In the genomic region with DNA sequence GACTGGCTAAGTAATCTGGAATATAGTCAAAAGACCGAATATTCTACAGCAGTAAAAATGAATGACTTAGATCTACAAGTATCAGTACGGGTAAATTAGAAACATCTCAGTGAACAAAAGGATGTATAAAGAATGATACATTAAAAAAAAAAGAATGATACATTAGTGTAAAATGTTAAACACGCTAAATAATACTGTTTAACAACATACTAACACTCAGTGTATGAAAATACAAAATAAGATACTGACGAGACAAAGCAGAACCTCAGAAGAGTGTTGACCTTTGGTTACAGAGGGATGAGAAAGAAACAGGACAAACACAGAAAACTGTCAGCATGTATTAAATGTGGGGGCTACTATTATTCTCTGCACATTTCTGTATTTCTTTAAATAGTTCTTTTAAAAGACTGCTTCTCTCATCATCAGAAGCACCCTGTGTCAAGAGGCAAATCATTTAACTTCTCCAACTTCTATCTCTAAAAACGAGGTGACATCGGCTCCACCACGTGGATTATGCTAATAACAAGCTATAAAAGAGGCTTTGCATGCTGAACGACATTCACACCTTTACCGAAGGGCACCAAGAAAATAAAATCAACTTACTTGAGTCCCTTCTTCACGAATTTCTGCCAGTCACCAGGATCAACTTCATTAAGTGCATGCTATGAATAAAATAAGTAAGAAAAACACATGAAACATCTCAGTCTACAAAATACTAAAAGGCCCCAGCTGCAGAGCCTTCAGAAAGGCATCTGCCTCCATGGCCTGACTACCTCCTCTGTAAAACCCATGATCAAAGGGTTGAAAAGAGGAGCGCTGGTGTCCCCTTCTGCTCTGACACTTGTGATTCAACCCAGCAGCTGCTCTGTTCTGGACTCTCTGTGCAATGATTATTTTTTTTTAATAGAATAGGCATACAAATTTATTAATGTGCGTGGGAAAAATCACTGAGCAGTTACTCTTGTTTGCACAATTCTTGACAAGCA, we compare ENCODE assay signal across 17 cellular contexts. TPM values are rescaled to one million over a fixed set of nuclear protein-coding genes. Genes with fewer than 3 reads are reported as not detected.
"Had no signal": no experiment of that assay in that cellular context is flagged by ENCODE, and none has a peak within 500 bp of the region (broad histone marks: within the 10 kb centered on the region; RNA-seq: fewer than 3 reads in every experiment).

No MANE protein-coding gene starts in this region.

- H3K9me3 Mint-ChIP-seq: WTC11 had no signal

- H3K27ac ChIP-seq: ascending aorta, breast epithelium, neural progenitor cell, ovary, transverse colon, vagina had no signal

- H3K4me3 ChIP-seq: ascending aorta, breast epithelium, esophagus squamous epithelium, neural progenitor cell, ovary, transverse colon, vagina had no signal

- H3K27ac Mint-ChIP-seq: activated CD4-positive, alpha-beta memory T cell treated with anti-CD3 and anti-CD28 coated beads, Interleukin-2, amount 10 ng/mL, durations not matched to agents 7 days and 5 days; mesothelial cell of epicardium; neural progenitor cell; stimulated activated naive B cell treated with anti-CD40 and anti-IgM and Interleukin-4, amounts not matched to agents 10 μg/mL and 1 μg/mL and 100 μg/mL, for 72 hours; WTC11 had no signal

- ATAC-seq: stimulated activated naive B cell treated with anti-CD40 and anti-IgM and Interleukin-4, amounts not matched to agents 10 μg/mL and 1 μg/mL and 100 μg/mL, for 72 hours; WTC11 had no signal

- H3K4me1 Mint-ChIP-seq: mesothelial cell of epicardium; stimulated activated naive B cell treated with anti-CD40 and anti-IgM and Interleukin-4, amounts not matched to agents 10 μg/mL and 1 μg/mL and 100 μg/mL, for 72 hours; WTC11 had no signal

- DNase-seq: activated CD4-positive, alpha-beta memory T cell treated with anti-CD3 and anti-CD28 coated beads, Interleukin-2, amount 10 ng/mL, durations not matched to agents 7 days and 5 days; activated CD4-positive, alpha-beta T cell treated with anti-CD3 and anti-CD28 coated beads for 4 hours; activated naive CD4-positive, alpha-beta T cell; esophagus squamous epithelium; kidney glomerular epithelial cell; ovary; stimulated activated CD4-positive, alpha-beta T cell treated with anti-CD3 and anti-CD28 coated beads, Interleukin-2, amount 100 ng/mL, for 48 hours; stimulated activated naive B cell treated with anti-CD40 and anti-IgM and Interleukin-4, amounts not matched to agents 10 μg/mL and 1 μg/mL and 100 μg/mL, for 72 hours; T-helper 2 cell; transverse colon had no signal

- H3K27me3 ChIP-seq: ascending aorta, breast epithelium, esophagus squamous epithelium, neural progenitor cell, ovary, transverse colon, vagina had no signal

- H3K27me3 Mint-ChIP-seq: activated CD4-positive, alpha-beta memory T cell treated with anti-CD3 and anti-CD28 coated beads, Interleukin-2, amount 10 ng/mL, durations not matched to agents 7 days and 5 days; stimulated activated naive B cell treated with anti-CD40 and anti-IgM and Interleukin-4, amounts not matched to agents 10 μg/mL and 1 μg/mL and 100 μg/mL, for 72 hours had no signal

- H3K9me3 ChIP-seq: ovary, vagina had no signal

- H3K4me1 ChIP-seq: ascending aorta, breast epithelium, transverse colon, vagina had no signal

- H3K4me3 Mint-ChIP-seq: activated CD4-positive, alpha-beta memory T cell treated with anti-CD3 and anti-CD28 coated beads, Interleukin-2, amount 10 ng/mL, durations not matched to agents 7 days and 5 days; mesothelial cell of epicardium; neural progenitor cell; stimulated activated naive B cell treated with anti-CD40 and anti-IgM and Interleukin-4, amounts not matched to agents 10 μg/mL and 1 μg/mL and 100 μg/mL, for 72 hours; WTC11 had no signal

RNA-seq across cellular contexts. Expression of a gene that starts 42.5 kb away (rescaled TPM):
- total RNA-seq: activated CD4-positive, alpha-beta memory T cell treated with anti-CD3 and anti-CD28 coated beads, Interleukin-2, amount 10 ng/mL, durations not matched to agents 7 days and 5 days; ascending aorta; fibroblast of villous mesenchyme; mesothelial cell of epicardium; transverse colon; WTC11 had no signal
